8 cellular contexts compared by ENCODE assay signal in the genomic region with DNA sequence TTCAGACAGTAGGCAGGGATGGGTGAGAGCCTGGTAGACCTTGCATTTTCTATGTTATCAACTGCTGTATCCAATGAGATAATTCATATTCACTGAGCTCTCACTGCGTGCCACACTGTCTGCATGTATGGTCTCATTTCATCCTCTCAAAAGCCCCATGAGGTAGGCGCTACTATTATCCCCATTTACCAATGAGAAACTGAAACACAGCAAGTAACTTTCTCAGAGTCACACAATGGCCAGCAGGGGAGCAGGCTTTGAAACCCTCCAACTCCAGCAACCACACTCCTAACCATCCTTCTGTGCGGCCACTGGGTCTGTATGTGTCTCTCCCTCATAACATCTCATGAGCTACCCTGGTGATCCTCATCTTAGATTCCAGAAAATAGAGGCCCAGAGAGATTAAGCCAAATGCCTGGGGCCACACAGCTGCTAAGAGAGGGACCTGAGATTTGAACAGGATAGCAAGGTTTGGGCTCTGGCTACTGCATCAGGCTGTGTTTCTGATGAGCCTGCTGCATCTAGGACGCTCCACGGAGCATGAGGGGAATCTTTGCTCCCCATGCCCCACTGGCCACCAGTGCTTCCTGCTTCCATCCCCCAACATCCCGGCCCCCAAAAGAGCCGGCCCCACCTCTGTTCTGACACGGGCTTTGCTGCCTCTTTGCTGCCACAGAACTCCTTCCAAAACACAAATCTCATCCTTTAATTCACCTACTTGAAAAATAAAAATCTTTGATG. TPM values are rescaled to one million over a fixed set of nuclear protein-coding genes. Genes with fewer than 3 reads are reported as not detected.
DNase-seq lines count a peak whose midpoint lies in the region; ATAC-seq and TF ChIP-seq lines count a peak whose summit lies in the region.
"Had no signal": no experiment of that assay in that cellular context is flagged by ENCODE, and none has a peak within 500 bp of the region (broad histone marks: within the 10 kb centered on the region; RNA-seq: fewer than 3 reads in every experiment).

No MANE protein-coding gene starts in this region.

- TF ChIP-seq POLR2A in gastroesophageal sphincter (IDR thresholded peaks at IDR 0.05), result no peak

- in situ Hi-C loops in brain microvascular endothelial cell (cut with HindIII; ENCODE audit: low pct_ligation_motif_present, low sequenced_read_pairs), result no loop called here

- WGBS in gastroesophageal sphincter (ENCODE audit: low coverage in 1 of 2), 2 donors, result 63 to 83% methylated on average over 2 to 3 of the region's 8 CpGs

- POLR2A ChIA-PET in PC-3 (lab: Charles Lee; ENCODE audit: unreplicated experiment), result no interaction called here

- H3K4me3 ChIP-seq in OCI-LY3 (ENCODE audit: low read length) (peak overlapping the region; percentile 98), brain microvascular endothelial cell (ENCODE audit: low read depth, low read length) (no peak overlapping the region), gastroesophageal sphincter (no peak overlapping the region), PC-3 (ENCODE audit: low read length) (no peak overlapping the region)
- H3K4me3 ChIP-seq: SJSA1 had no signal

- intact Hi-C loops in PC-3 (cut with micrococcal nuclease), result loop anchor here (5.0 to 10.0 kb wide), 2 partner anchors 117 to 260 kb away; partner anchors contain the start of gene IGFBP4

- TF ChIP-seq CTCF in OCI-LY3 (IDR thresholded peaks at IDR 0.05; ENCODE audit: low read depth, low read length), result peak; percentile 29; the same call in 1 of the 2 replicates
- TF ChIP-seq CTCF in brain microvascular endothelial cell (IDR thresholded peaks at IDR 0.05; ENCODE audit: low read depth, low read length, missing control alignments), result peak; percentile 55
- TF ChIP-seq CTCF in gastroesophageal sphincter (IDR thresholded peaks at IDR 0.05), result no peak
- no peak; the same call in 1 of the 2 replicates for TF ChIP-seq CTCF in PC-3 (conservative IDR thresholded peaks at IDR 0.05; ENCODE audit: low read depth, low read length)

- H3K27me3 ChIP-seq in OCI-LY3 (ENCODE audit: low read depth, low read length) (no peaks in the 10 kb centered on the region), brain microvascular endothelial cell (replicated peaks) (no peaks in the 10 kb centered on the region), gastroesophageal sphincter (peaks cover 18% of the 10 kb centered on the region), PC-3 (ENCODE audit: low read length) (no peaks in the 10 kb centered on the region)

- no peak for TF ChIP-seq EP300 in gastroesophageal sphincter (IDR thresholded peaks at IDR 0.05)

- H3K79me2 ChIP-seq in OCI-LY3 (ENCODE audit: low read length) (peaks cover 98% of the 10 kb centered on the region), PC-3 (ENCODE audit: low read length) (no peaks in the 10 kb centered on the region)

- no peaks in the 10 kb centered on the region for H3K9me2 ChIP-seq in PC-3 (replicated peaks; ENCODE audit: low read length)

- peak overlapping the region; percentile 100 for H3K27ac Mint-ChIP-seq in stimulated activated naive B cell treated with anti-CD40 and anti-IgM and Interleukin-4, amounts not matched to agents 10 μg/mL and 1 μg/mL and 100 μg/mL, for 72 hours

- H3K27ac ChIP-seq in OCI-LY3 (ENCODE audit: low read length) (peak overlapping the region; percentile 99), brain microvascular endothelial cell (no peak overlapping the region), gastroesophageal sphincter (no peak overlapping the region), PC-3 (ENCODE audit: low read length) (no peak overlapping the region)
- H3K27ac ChIP-seq: SJSA1 had no signal

- H3K9me3 ChIP-seq in OCI-LY3 (ENCODE audit: insufficient read depth, low read length) (peaks cover under 1% of the 10 kb centered on the region; the same call in 1 of the 2 replicates), gastroesophageal sphincter (no peaks in the 10 kb centered on the region), PC-3 (ENCODE audit: low read length) (no peaks in the 10 kb centered on the region)
- H3K9me3 ChIP-seq: SJSA1 had no signal

- ATAC-seq in GM19455 (IDR thresholded peaks at IDR 0.05; ENCODE audit: unreplicated experiment) (peak; percentile 30), gastroesophageal sphincter (no peak), PC-3 (no peak), GM21528 (IDR thresholded peaks at IDR 0.05; ENCODE audit: low FRiP score, unreplicated experiment) (no peak)
- peak; percentile 56 to 58 for ATAC-seq in stimulated activated naive B cell treated with anti-CD40 and anti-IgM and Interleukin-4, amounts not matched to agents 10 μg/mL and 1 μg/mL and 100 μg/mL, for 72 hours (replicated peaks)

- no peaks in the 10 kb centered on the region for H3K9me3 Mint-ChIP-seq in stimulated activated naive B cell treated with anti-CD40 and anti-IgM and Interleukin-4, amounts not matched to agents 10 μg/mL and 1 μg/mL and 100 μg/mL, for 72 hours

- peaks cover 57 to 97% of the 10 kb centered on the region in 2 donors for H3K4me1 Mint-ChIP-seq in stimulated activated naive B cell treated with anti-CD40 and anti-IgM and Interleukin-4, amounts not matched to agents 10 μg/mL and 1 μg/mL and 100 μg/mL, for 72 hours

- H3K9ac ChIP-seq in OCI-LY3 (ENCODE audit: low read length), result peak overlapping the region; percentile 99
- no peak overlapping the region for H3K9ac ChIP-seq in PC-3 (ENCODE audit: low read length)

- H3K36me3 ChIP-seq in OCI-LY3 (replicated peaks; ENCODE audit: low read depth, low read length) (peaks cover 79% of the 10 kb centered on the region), brain microvascular endothelial cell (replicated peaks) (no peaks in the 10 kb centered on the region), gastroesophageal sphincter (no peaks in the 10 kb centered on the region), PC-3 (ENCODE audit: low read depth, low read length) (no peaks in the 10 kb centered on the region)
- H3K36me3 ChIP-seq: SJSA1 had no signal

- H2AFZ ChIP-seq in OCI-LY3 (ENCODE audit: low read depth, low read length), result no peak overlapping the region
- no peak overlapping the region for H2AFZ ChIP-seq in PC-3 (ENCODE audit: low read length)

- H4K20me1 ChIP-seq in OCI-LY3 (ENCODE audit: insufficient read depth, low read length) (peaks cover 65% of the 10 kb centered on the region), PC-3 (ENCODE audit: low read length) (no peaks in the 10 kb centered on the region)

- H3K4me3 Mint-ChIP-seq in stimulated activated naive B cell treated with anti-CD40 and anti-IgM and Interleukin-4, amounts not matched to agents 10 μg/mL and 1 μg/mL and 100 μg/mL, for 72 hours, result peak overlapping the region; percentile 89 to 98

- H3K36me3 Mint-ChIP-seq in stimulated activated naive B cell treated with anti-CD40 and anti-IgM and Interleukin-4, amounts not matched to agents 10 μg/mL and 1 μg/mL and 100 μg/mL, for 72 hours, result peaks cover 68 to 81% of the 10 kb centered on the region in 2 donors

- CTCF ChIA-PET in PC-3 (lab: Charles Lee), result no interaction called here

- no peaks in the 10 kb centered on the region for H3F3A ChIP-seq in PC-3 (ENCODE audit: low read length, unreplicated experiment)

- peak overlapping the region; percentile 94 for H3K4me2 ChIP-seq in OCI-LY3 (ENCODE audit: low read length)
- no peak overlapping the region for H3K4me2 ChIP-seq in PC-3 (ENCODE audit: low read length)

- no peaks in the 10 kb centered on the region for H3K27me3 Mint-ChIP-seq in stimulated activated naive B cell treated with anti-CD40 and anti-IgM and Interleukin-4, amounts not matched to agents 10 μg/mL and 1 μg/mL and 100 μg/mL, for 72 hours

- BruUV-seq in PC-3 (replicated peaks; lab: Mats Ljungman, UMichigan), result no TSS peak

- DNase-seq in brain microvascular endothelial cell (no peak), PC-3 (no peak)
- DNase-seq in stimulated activated naive B cell treated with anti-CD40 and anti-IgM and Interleukin-4, amounts not matched to agents 10 μg/mL and 1 μg/mL and 100 μg/mL, for 72 hours, result peak; percentile 73

- H3K4me1 ChIP-seq in OCI-LY3 (ENCODE audit: low read length) (peaks cover 56% of the 10 kb centered on the region), gastroesophageal sphincter (peaks cover 0 to 38% (median 7%) of the 10 kb centered on the region in 3 donors), PC-3 (ENCODE audit: insufficient read depth, low read length) (peaks cover 6% of the 10 kb centered on the region; the same call in 1 of the 2 replicates)
- H3K4me1 ChIP-seq: SJSA1 had no signal

RNA-seq across cellular contexts. Expression of gene CCR7, which starts 3.2 kb away (rescaled TPM):
- 1 to 10 TPM in 1 of 4 donors, under 1 TPM in 2, not detected in 1; 0.15 to 2.2 (median 0.35) TPM for total RNA-seq in gastroesophageal sphincter
- total RNA-seq in PC-3 (2014; rRNA removed), result 0.12 TPM in 1 of 2 replicates, not detected in the other
- total RNA-seq: SJSA1 had no signal

Comparison
In these comparisons a context has a peak if more than half of its experiments do, and no peak if none do; other contexts are left out.
1. ATAC-seq: peak in GM19455 (single experiment) and stimulated activated naive B cell treated with anti-CD40 and anti-IgM and Interleukin-4, amounts not matched to agents 10 μg/mL and 1 μg/mL and 100 μg/mL, for 72 hours (2 of 2); none in gastroesophageal sphincter (single experiment), PC-3 (single experiment) and GM21528 (single experiment).
2. CTCF ChIP-seq: peak in OCI-LY3 (single experiment) and brain microvascular endothelial cell (single experiment); none in gastroesophageal sphincter (0 of 4) and PC-3 (single experiment).